In genomic region chr1:8025061-8025670, GRCh38 we compare ENCODE assay signal across 8 cellular contexts.
A peak's percentile ranks its signal among the peaks of the same experiment; 100 is the strongest.
DNase-seq lines count a peak whose midpoint lies in the region; ATAC-seq lines count a peak whose summit lies in the region.

No MANE protein-coding gene starts in this region.

- no peak for DNase-seq in activated T-cell treated with anti-CD3 and anti-CD28 coated beads, Interleukin-2, amount 50 U/mL, for 24 hours
- DNase-seq in activated T-cell treated with anti-CD3 and anti-CD28 coated beads for 4 hours (no peak), iris pigment epithelial cell (ENCODE audit: low read depth) (peak; percentile 64)
- DNase-seq in activated naive CD8-positive, alpha-beta T cell treated with anti-CD3 and anti-CD28 coated beads, Interleukin-2, amount 50 U/mL, for 24 hours: no peak
- DNase-seq in stimulated activated CD4-positive, alpha-beta T cell treated with anti-CD3 and anti-CD28 coated beads, Interleukin-2, amount 100 ng/mL, for 24 hours: no peak
- no peak for DNase-seq in central memory CD4-positive, alpha-beta T cell

- H3K36me3 ChIP-seq in subcutaneous abdominal adipose tissue (ENCODE audit: control insufficient read depth in 5 of 5, insufficient read depth in 5 of 5, low read length in 5 of 5): peaks cover 0 to under 1% (median 0%) of the 10 kb centered on the region in 5 donors

- H3K4me3 Mint-ChIP-seq in activated T-cell treated with anti-CD3 and anti-CD28 coated beads, Interleukin-2, amount 50 U/mL, for 24 hours: peak overlapping the region; percentile 79
- peak overlapping the region; percentile 81 for H3K4me3 Mint-ChIP-seq in activated naive CD8-positive, alpha-beta T cell treated with anti-CD3 and anti-CD28 coated beads, Interleukin-2, amount 50 U/mL, for 24 hours

- H3K27ac ChIP-seq in subcutaneous abdominal adipose tissue (ENCODE audit: low read depth, low read length): peak overlapping the region; percentile 39

- peak overlapping the region; percentile 79 to 98 (median 87) for H3K4me3 ChIP-seq in subcutaneous abdominal adipose tissue (ENCODE audit: low read depth in 1 of 5, low read length in 5 of 5)

- H3K27ac Mint-ChIP-seq in activated T-cell treated with anti-CD3 and anti-CD28 coated beads, Interleukin-2, amount 50 U/mL, for 24 hours: peak overlapping the region; percentile 35
- H3K27ac Mint-ChIP-seq in activated naive CD8-positive, alpha-beta T cell treated with anti-CD3 and anti-CD28 coated beads, Interleukin-2, amount 50 U/mL, for 24 hours: peak overlapping the region; percentile 41

- H3K27me3 ChIP-seq in subcutaneous abdominal adipose tissue (ENCODE audit: control insufficient read depth in 5 of 5, insufficient read depth in 4 of 5, low read length in 5 of 5): no peaks in the 10 kb centered on the region

- peaks cover 12% of the 10 kb centered on the region for H3K4me1 Mint-ChIP-seq in activated T-cell treated with anti-CD3 and anti-CD28 coated beads, Interleukin-2, amount 50 U/mL, for 24 hours (ENCODE audit: low read depth)
- peaks cover 12% of the 10 kb centered on the region for H3K4me1 Mint-ChIP-seq in activated naive CD8-positive, alpha-beta T cell treated with anti-CD3 and anti-CD28 coated beads, Interleukin-2, amount 50 U/mL, for 24 hours

- ATAC-seq in activated naive CD8-positive, alpha-beta T cell treated with anti-CD3 and anti-CD28 coated beads, Interleukin-2, amount 50 U/mL, for 24 hours: no peak
- no peak for ATAC-seq in HG02885 (IDR thresholded peaks at IDR 0.05; ENCODE audit: poor library complexity, unreplicated experiment)

- peak overlapping the region; percentile 49 to 95 (median 74) for H3K9ac ChIP-seq in subcutaneous abdominal adipose tissue (ENCODE audit: low read length in 5 of 5)

- H3K9me3 ChIP-seq in subcutaneous abdominal adipose tissue (ENCODE audit: control insufficient read depth in 5 of 5, low read length in 5 of 5): no peaks in the 10 kb centered on the region

- no peaks in the 10 kb centered on the region for H3K9me3 Mint-ChIP-seq in activated T-cell treated with anti-CD3 and anti-CD28 coated beads, Interleukin-2, amount 50 U/mL, for 24 hours
- no peaks in the 10 kb centered on the region for H3K9me3 Mint-ChIP-seq in activated naive CD8-positive, alpha-beta T cell treated with anti-CD3 and anti-CD28 coated beads, Interleukin-2, amount 50 U/mL, for 24 hours

- H3K36me3 Mint-ChIP-seq in activated T-cell treated with anti-CD3 and anti-CD28 coated beads, Interleukin-2, amount 50 U/mL, for 24 hours (ENCODE audit: low read depth): peaks cover 3% of the 10 kb centered on the region
- no peaks in the 10 kb centered on the region for H3K36me3 Mint-ChIP-seq in activated naive CD8-positive, alpha-beta T cell treated with anti-CD3 and anti-CD28 coated beads, Interleukin-2, amount 50 U/mL, for 24 hours (ENCODE audit: low read depth)

- H3K27me3 Mint-ChIP-seq in activated T-cell treated with anti-CD3 and anti-CD28 coated beads, Interleukin-2, amount 50 U/mL, for 24 hours: peaks cover 31% of the 10 kb centered on the region
- H3K27me3 Mint-ChIP-seq in activated naive CD8-positive, alpha-beta T cell treated with anti-CD3 and anti-CD28 coated beads, Interleukin-2, amount 50 U/mL, for 24 hours: peaks cover 37% of the 10 kb centered on the region

- peaks cover 4 to 68% (median 38%) of the 10 kb centered on the region in 5 donors for H3K4me1 ChIP-seq in subcutaneous abdominal adipose tissue (ENCODE audit: control insufficient read depth in 5 of 5, insufficient read depth in 5 of 5, low read length in 5 of 5)
